ENCODE assay signal across 26 cellular contexts in genomic region chr11:23201936-23202522, GRCh38.
DNase-seq lines count a peak whose midpoint lies in the region; ATAC-seq and TF ChIP-seq lines count a peak whose summit lies in the region.
"Had no signal": no experiment of that assay in that cellular context is flagged by ENCODE, and none has a peak within 500 bp of the region (broad histone marks: within the 10 kb centered on the region; RNA-seq: fewer than 3 reads in every experiment).

No MANE protein-coding gene starts in this region.

- no peaks in the 10 kb centered on the region for H3K27me3 Mint-ChIP-seq in chondrocyte (ENCODE audit: low read depth)
- H3K27me3 Mint-ChIP-seq in stimulated activated memory B cell treated with anti-CD40 and anti-IgM and Interleukin-4, amounts not matched to agents 10 μg/mL and 1 μg/mL and 100 μg/mL, for 72 hours: no peaks in the 10 kb centered on the region
- no peaks in the 10 kb centered on the region for H3K27me3 Mint-ChIP-seq in activated naive CD4-positive, alpha-beta T cell treated with anti-CD3 and anti-CD28 coated beads, Interleukin-2, amount 10 ng/mL, durations not matched to agents 7 days and 5 days
- H3K27me3 Mint-ChIP-seq: CD4-positive, alpha-beta memory T cell; IgD-negative memory B cell had no signal

- no peak overlapping the region for H3K9ac ChIP-seq in GM23248
- H3K9ac ChIP-seq: KMS-11 had no signal

- no peaks in the 10 kb centered on the region for H4K20me1 ChIP-seq in GM23248 (ENCODE audit: insufficient read depth)

- ATAC-seq in foreskin keratinocyte: no peak
- ATAC-seq in stimulated activated memory B cell treated with anti-CD40 and anti-IgM and Interleukin-4, amounts not matched to agents 10 μg/mL and 1 μg/mL and 100 μg/mL, for 72 hours: peak; percentile 39
- no peak for ATAC-seq in GM18870 (IDR thresholded peaks at IDR 0.05; ENCODE audit: unreplicated experiment)
- ATAC-seq: A549, GM12878, SK-N-SH treated with all-trans-retinoic acid at 6 μM for 48 hours had no signal

- H3K9me3 Mint-ChIP-seq in chondrocyte (ENCODE audit: low read depth): peaks cover 9% of the 10 kb centered on the region
- peaks cover 22% of the 10 kb centered on the region for H3K9me3 Mint-ChIP-seq in stimulated activated memory B cell treated with anti-CD40 and anti-IgM and Interleukin-4, amounts not matched to agents 10 μg/mL and 1 μg/mL and 100 μg/mL, for 72 hours
- H3K9me3 Mint-ChIP-seq in activated naive CD4-positive, alpha-beta T cell treated with anti-CD3 and anti-CD28 coated beads, Interleukin-2, amount 10 ng/mL, durations not matched to agents 7 days and 5 days: peaks cover 17% of the 10 kb centered on the region

- H3K27ac ChIP-seq in GM23248 (no peak overlapping the region), foreskin keratinocyte (no peak overlapping the region)
- H3K27ac ChIP-seq: A549, KMS-11, SJCRH30 had no signal

- DNase-seq in GM23248: peak; percentile 4
- peak; percentile 71 for DNase-seq in chondrocyte (ENCODE audit: low spot score)
- no peak for DNase-seq in foreskin keratinocyte
- no peak for DNase-seq in activated naive CD4-positive, alpha-beta T cell treated with anti-CD3 and anti-CD28 coated beads, Interleukin-2, amount 10 ng/mL, durations not matched to agents 7 days and 5 days
- no peak for DNase-seq in stimulated activated naive CD4-positive, alpha-beta T cell (lab: John Stamatoyannopoulos, UW)
- DNase-seq: AML-193, C1 segment of cervical spinal cord, COR-L47, DMS79, EL, GDM1, NCI-H1092, NCI-H1436, NCI-H1930, NCI-H446, NCI-H524 treated with DMSO at 0.1 percent for 48 hours, NCI-H774, SJCRH30 had no signal

- peak; percentile 18 for TF ChIP-seq CTCF in chondrocyte (IDR thresholded peaks at IDR 0.05)
- TF ChIP-seq CTCF in foreskin keratinocyte (conservative IDR thresholded peaks at IDR 0.05): peak; percentile 14

- no peak overlapping the region for H3K4me2 ChIP-seq in GM23248 (ENCODE audit: unreplicated experiment)
- H3K4me2 ChIP-seq: A549, KMS-11 had no signal

- no peak overlapping the region for H3K27ac Mint-ChIP-seq in chondrocyte (ENCODE audit: unreplicated experiment)
- no peak overlapping the region for H3K27ac Mint-ChIP-seq in stimulated activated memory B cell treated with anti-CD40 and anti-IgM and Interleukin-4, amounts not matched to agents 10 μg/mL and 1 μg/mL and 100 μg/mL, for 72 hours
- H3K27ac Mint-ChIP-seq in activated naive CD4-positive, alpha-beta T cell treated with anti-CD3 and anti-CD28 coated beads, Interleukin-2, amount 10 ng/mL, durations not matched to agents 7 days and 5 days: no peak overlapping the region
- H3K27ac Mint-ChIP-seq: CD4-positive, alpha-beta memory T cell; IgD-negative memory B cell had no signal

- in situ Hi-C loops in GM23248 (cut with MboI): no loop called here

- H3F3A ChIP-seq in GM23248 (ENCODE audit: insufficient read depth): peaks cover 4% of the 10 kb centered on the region; the same call in 1 of the 2 replicates

- no peaks in the 10 kb centered on the region for H3K9me2 ChIP-seq in GM23248 (ENCODE audit: insufficient read depth)

- no peak overlapping the region for H2AFZ ChIP-seq in GM23248

- H3K4me3 ChIP-seq in GM23248: no peak overlapping the region
- H3K4me3 ChIP-seq: A549, GM12878, SJCRH30 had no signal

- no peaks in the 10 kb centered on the region for H3K36me3 ChIP-seq in GM23248 (ENCODE audit: low read depth)
- H3K36me3 ChIP-seq: SJCRH30 had no signal

- no peaks in the 10 kb centered on the region for H3K36me3 Mint-ChIP-seq in chondrocyte (ENCODE audit: low read depth)
- no peaks in the 10 kb centered on the region for H3K36me3 Mint-ChIP-seq in stimulated activated memory B cell treated with anti-CD40 and anti-IgM and Interleukin-4, amounts not matched to agents 10 μg/mL and 1 μg/mL and 100 μg/mL, for 72 hours
- no peaks in the 10 kb centered on the region for H3K36me3 Mint-ChIP-seq in activated naive CD4-positive, alpha-beta T cell treated with anti-CD3 and anti-CD28 coated beads, Interleukin-2, amount 10 ng/mL, durations not matched to agents 7 days and 5 days
- H3K36me3 Mint-ChIP-seq: IgD-negative memory B cell had no signal

- H3K4me1 Mint-ChIP-seq in chondrocyte (ENCODE audit: low read depth): peaks cover 8% of the 10 kb centered on the region
- H3K4me1 Mint-ChIP-seq in stimulated activated memory B cell treated with anti-CD40 and anti-IgM and Interleukin-4, amounts not matched to agents 10 μg/mL and 1 μg/mL and 100 μg/mL, for 72 hours: no peaks in the 10 kb centered on the region
- no peaks in the 10 kb centered on the region for H3K4me1 Mint-ChIP-seq in activated naive CD4-positive, alpha-beta T cell treated with anti-CD3 and anti-CD28 coated beads, Interleukin-2, amount 10 ng/mL, durations not matched to agents 7 days and 5 days
- H3K4me1 Mint-ChIP-seq: CD4-positive, alpha-beta memory T cell; IgD-negative memory B cell had no signal

- peaks cover 21% of the 10 kb centered on the region for H3K4me1 ChIP-seq in GM23248 (ENCODE audit: insufficient read depth)
- H3K4me1 ChIP-seq in foreskin keratinocyte: peaks cover 21% of the 10 kb centered on the region
- H3K4me1 ChIP-seq: A549, SJCRH30 had no signal

- H3K27me3 ChIP-seq in GM23248 (replicated peaks; ENCODE audit: insufficient read depth): no peaks in the 10 kb centered on the region
- H3K27me3 ChIP-seq in foreskin keratinocyte: no peaks in the 10 kb centered on the region
- H3K27me3 ChIP-seq: SJCRH30 had no signal

- H3K4me3 Mint-ChIP-seq in chondrocyte (ENCODE audit: unreplicated experiment): no peak overlapping the region
- H3K4me3 Mint-ChIP-seq in stimulated activated memory B cell treated with anti-CD40 and anti-IgM and Interleukin-4, amounts not matched to agents 10 μg/mL and 1 μg/mL and 100 μg/mL, for 72 hours: no peak overlapping the region
- H3K4me3 Mint-ChIP-seq in activated naive CD4-positive, alpha-beta T cell treated with anti-CD3 and anti-CD28 coated beads, Interleukin-2, amount 10 ng/mL, durations not matched to agents 7 days and 5 days: no peak overlapping the region
- H3K4me3 Mint-ChIP-seq: CD4-positive, alpha-beta memory T cell; IgD-negative memory B cell had no signal

- 46 to 92% methylated on average over 1 to 3 of the region's 3 CpGs for WGBS in GM23248 (ENCODE audit: low coverage in 1 of 2, low lambda C conversion rate in 2 of 2, missing lambda C conversion rate in 2 of 2), 2 experiments

- no peaks in the 10 kb centered on the region for H3K9me3 ChIP-seq in GM23248 (ENCODE audit: low read depth)
- H3K9me3 ChIP-seq: A549 had no signal

- no peaks in the 10 kb centered on the region for H3K79me2 ChIP-seq in GM23248 (ENCODE audit: insufficient read depth)

- CTCF ChIA-PET in activated naive CD4-positive, alpha-beta T cell treated with anti-CD3 and anti-CD28 coated beads, Interleukin-2, amount 10 ng/mL, durations not matched to agents 7 days and 5 days (lab: Charles Lee): no interaction called here

Comparison
In these comparisons a context has a peak if more than half of its experiments do, and no peak if none do; other contexts are left out.
1. DNase-seq: peak in GM23248 (single experiment) and chondrocyte (single experiment); none in foreskin keratinocyte (0 of 2), activated naive CD4-positive, alpha-beta T cell treated with anti-CD3 and anti-CD28 coated beads, Interleukin-2, amount 10 ng/mL, durations not matched to agents 7 days and 5 days (single experiment) and stimulated activated naive CD4-positive, alpha-beta T cell (0 of 6).